8 cellular contexts compared by ENCODE assay signal in genomic region chr19:10961073-10961762, GRCh38. TPM values are rescaled to one million over a fixed set of nuclear protein-coding genes. Genes with fewer than 3 reads are reported as not detected.
A peak's percentile ranks its signal among the peaks of the same experiment; 100 is the strongest.
DNase-seq lines count a peak whose midpoint lies in the region; ATAC-seq and TF ChIP-seq lines count a peak whose summit lies in the region.

No MANE protein-coding gene starts in this region.

- H3K4me1 ChIP-seq in Panc1 (ENCODE audit: control insufficient read depth, insufficient read depth, low read length), result peaks cover 10% of the 10 kb centered on the region

- no peaks in the 10 kb centered on the region for H3K27me3 ChIP-seq in Panc1 (ENCODE audit: control insufficient read depth, insufficient read depth, low read length)

- ATAC-seq in HG02852 (IDR thresholded peaks at IDR 0.05; ENCODE audit: unreplicated experiment) (peak; percentile 37), Panc1 (peak; percentile 69)
- ATAC-seq in stimulated activated naive CD8-positive, alpha-beta T cell treated with anti-CD3 and anti-CD28 coated beads, Interleukin-15, amount 100 ng/mL, for 72 hours, result peak; percentile 44

- in situ Hi-C loops in Panc1 (cut with HindIII; ENCODE audit: low pct_unique_long_range_greater_than_20kb, low sequenced_read_pairs), result no loop called here

- POLR2A ChIA-PET in Panc1 (lab: Charles Lee), result no interaction called here

- intact Hi-C loops in Panc1 (cut with micrococcal nuclease; ENCODE audit: unreplicated experiment), result no loop called here

- peak overlapping the region; percentile 95 for H3K27ac ChIP-seq in Panc1 (ENCODE audit: low read length)

- no peak for TF ChIP-seq CTCF in Panc1 (IDR thresholded peaks at IDR 0.05)
- no peak for TF ChIP-seq CTCF in choroid plexus epithelial cell (conservative IDR thresholded peaks at IDR 0.05; ENCODE audit: low read depth, low read length)

- peaks cover 3% of the 10 kb centered on the region; the same call in 1 of the 2 replicates for H3K36me3 ChIP-seq in Panc1 (ENCODE audit: control insufficient read depth, insufficient read depth, low read length)

- H3K9me3 Mint-ChIP-seq in activated naive CD4-positive, alpha-beta T cell treated with anti-CD3 and anti-CD28 coated beads, Interleukin-2, amount 50 U/mL, for 24 hours, result no peaks in the 10 kb centered on the region
- H3K9me3 Mint-ChIP-seq in stimulated activated naive CD8-positive, alpha-beta T cell treated with anti-CD3 and anti-CD28 coated beads, Interleukin-15, amount 100 ng/mL, for 72 hours, result no peaks in the 10 kb centered on the region

- H3K4me3 ChIP-seq in Panc1 (ENCODE audit: low read depth in 2 of 2, low read length in 2 of 2) (peak overlapping the region; percentile 90 to 94), choroid plexus epithelial cell (ENCODE audit: low read depth, low read length) (peak overlapping the region; percentile 83)

- no peaks in the 10 kb centered on the region for H3K9me3 ChIP-seq in Panc1 (ENCODE audit: control insufficient read depth, insufficient read depth, low read depth, low read length)

- CTCF ChIA-PET in Panc1 (lab: Charles Lee), result no interaction called here

- BruUV-seq in Panc1 (replicated peaks; lab: Mats Ljungman, UMichigan), result no TSS peak

- H3K4me3 Mint-ChIP-seq in activated naive CD4-positive, alpha-beta T cell treated with anti-CD3 and anti-CD28 coated beads, Interleukin-2, amount 50 U/mL, for 24 hours, result peak overlapping the region; percentile 93
- peak overlapping the region; percentile 91 to 93 for H3K4me3 Mint-ChIP-seq in stimulated activated naive CD8-positive, alpha-beta T cell treated with anti-CD3 and anti-CD28 coated beads, Interleukin-15, amount 100 ng/mL, for 72 hours

- H3K27ac Mint-ChIP-seq in activated naive CD4-positive, alpha-beta T cell treated with anti-CD3 and anti-CD28 coated beads, Interleukin-2, amount 50 U/mL, for 24 hours, result peak overlapping the region; percentile 83
- peak overlapping the region in 1 of 2 donors; percentile 40 for H3K27ac Mint-ChIP-seq in stimulated activated naive CD8-positive, alpha-beta T cell treated with anti-CD3 and anti-CD28 coated beads, Interleukin-15, amount 100 ng/mL, for 72 hours

- no peaks in the 10 kb centered on the region for H3K27me3 Mint-ChIP-seq in activated naive CD4-positive, alpha-beta T cell treated with anti-CD3 and anti-CD28 coated beads, Interleukin-2, amount 50 U/mL, for 24 hours
- no peaks in the 10 kb centered on the region for H3K27me3 Mint-ChIP-seq in stimulated activated naive CD8-positive, alpha-beta T cell treated with anti-CD3 and anti-CD28 coated beads, Interleukin-15, amount 100 ng/mL, for 72 hours

- DNase-seq in activated naive CD4-positive, alpha-beta T cell treated with Interleukin-2 at 50 U/mL for 16 hours, result no peak
- DNase-seq in Panc1 (ENCODE audit: low read depth, low spot score) (no peak), choroid plexus epithelial cell (ENCODE audit: low read depth) (no peak), left kidney (ENCODE audit: low read depth, low spot score) (peak; percentile 67), NCI-H2029 treated with DMSO at 0.1 percent for 48 hours (lab: John Stamatoyannopoulos, UW) (no peak)
- peak in 1 of 2 donors; percentile 69 for DNase-seq in stimulated activated naive CD8-positive, alpha-beta T cell treated with anti-CD3 and anti-CD28 coated beads, Interleukin-15, amount 100 ng/mL, for 72 hours

- peaks cover 3% of the 10 kb centered on the region for H3K36me3 Mint-ChIP-seq in activated naive CD4-positive, alpha-beta T cell treated with anti-CD3 and anti-CD28 coated beads, Interleukin-2, amount 50 U/mL, for 24 hours

- peaks cover 43% of the 10 kb centered on the region for H3K4me1 Mint-ChIP-seq in activated naive CD4-positive, alpha-beta T cell treated with anti-CD3 and anti-CD28 coated beads, Interleukin-2, amount 50 U/mL, for 24 hours
- peaks cover 52% of the 10 kb centered on the region for H3K4me1 Mint-ChIP-seq in stimulated activated naive CD8-positive, alpha-beta T cell treated with anti-CD3 and anti-CD28 coated beads, Interleukin-15, amount 100 ng/mL, for 72 hours

RNA-seq across cellular contexts. Expression of gene SMARCA4, which starts 0.4 kb away (rescaled TPM):
- 36.2 TPM for total RNA-seq in Panc1 (2021; ENCODE audit: unreplicated experiment)
- polyA plus RNA-seq in Panc1 (2012; ENCODE audit: insufficient read length), result 36.1 TPM

RNA-seq across cellular contexts. Expression of gene TIMM29, which starts 32.6 kb away (rescaled TPM):
- 16.5 TPM for total RNA-seq in Panc1 (2021; ENCODE audit: unreplicated experiment)
- polyA plus RNA-seq in Panc1 (2012; ENCODE audit: insufficient read length), result 17.7 TPM

RNA-seq across cellular contexts. Expression of gene YIPF2, which starts 32.8 kb away (rescaled TPM):
- total RNA-seq in Panc1 (2021; ENCODE audit: unreplicated experiment), result 29.0 TPM
- 41.0 TPM for polyA plus RNA-seq in Panc1 (2012; ENCODE audit: insufficient read length)
